ENCODE assay signal across 16 cellular contexts in the genomic region with DNA sequence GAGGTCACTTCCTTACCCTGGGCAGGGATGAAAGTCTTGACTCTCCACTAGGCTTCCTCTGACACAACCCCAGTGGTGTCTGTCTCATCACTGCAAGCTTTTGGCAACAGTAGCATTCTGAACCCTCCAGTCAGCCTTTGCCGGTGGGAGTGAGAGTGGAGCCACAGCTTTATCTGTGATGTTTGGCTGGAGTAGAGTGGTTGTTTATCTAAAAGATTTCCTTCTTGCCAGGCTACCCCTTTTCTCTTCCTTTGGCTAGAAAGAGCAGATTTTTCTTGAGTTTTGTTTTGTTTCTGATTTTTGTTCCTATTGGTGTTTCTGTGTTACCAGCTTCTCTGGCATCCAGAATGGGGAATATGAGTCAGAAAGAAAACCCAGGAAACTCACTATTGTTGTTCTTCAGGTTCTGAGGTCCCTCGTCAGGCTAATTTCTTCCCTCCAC.
DNase-seq lines count a peak whose midpoint lies in the region; TF ChIP-seq lines count a peak whose summit lies in the region.
"Had no signal": no experiment of that assay in that cellular context is flagged by ENCODE, and none has a peak within 500 bp of the region (broad histone marks: within the 10 kb centered on the region; RNA-seq: fewer than 3 reads in every experiment).

No MANE protein-coding gene starts in this region.

- no peak overlapping the region for H2BK120ac ChIP-seq in mesenchymal stem cell (ENCODE audit: low read depth, low read length)

- no peaks in the 10 kb centered on the region for H4K20me1 ChIP-seq in PC-9 (ENCODE audit: insufficient read depth)

- CTCF ChIA-PET in PC-9 (lab: Charles Lee), result interaction anchor here (1.3 kb wide), 1 partner anchor 16 kb away, joined by 4 read pairs; no protein-coding TSS in a partner anchor

- TF ChIP-seq EP300 in suprapubic skin (IDR thresholded peaks at IDR 0.05), result no peak

- POLR2A ChIA-PET in PC-9 (lab: Charles Lee; ENCODE audit: unreplicated experiment), result no interaction called here

- peaks cover 26% of the 10 kb centered on the region for H3K4me1 ChIP-seq in PC-9 (replicated peaks; ENCODE audit: insufficient read depth)
- H3K4me1 ChIP-seq in mesenchymal stem cell (ENCODE audit: control insufficient read depth, insufficient read depth, low read depth, low read length), result peaks cover 6% of the 10 kb centered on the region
- peaks cover under 1% of the 10 kb centered on the region for H3K4me1 ChIP-seq in suprapubic skin
- H3K4me1 ChIP-seq in spleen, result peaks cover 0 to 13% (median 0%) of the 10 kb centered on the region in 6 donors
- H3K4me1 ChIP-seq: SJCRH30 had no signal

- no peak for TF ChIP-seq POLR2A in suprapubic skin (IDR thresholded peaks at IDR 0.05)
- TF ChIP-seq POLR2A in spleen (IDR thresholded peaks at IDR 0.05), result no peak

- no peaks in the 10 kb centered on the region for H3K9me3 ChIP-seq in PC-9 (ENCODE audit: insufficient read depth, low read depth)
- peaks cover 5% of the 10 kb centered on the region for H3K9me3 ChIP-seq in mesenchymal stem cell (ENCODE audit: control insufficient read depth, low read length)
- peaks cover 5% of the 10 kb centered on the region for H3K9me3 ChIP-seq in suprapubic skin
- peaks cover 4 to 27% (median 20%) of the 10 kb centered on the region in 8 donors for H3K9me3 ChIP-seq in spleen
- H3K9me3 ChIP-seq: pancreas had no signal

- peak overlapping the region; percentile 22; the same call in 1 of the 2 replicates for H3K4me3 ChIP-seq in PC-9
- peak overlapping the region in 1 of 2 experiments; percentile 39 for H3K4me3 ChIP-seq in mesenchymal stem cell (ENCODE audit: insufficient read depth in 1 of 2, low read depth in 1 of 2, low read length in 2 of 2)
- no peak overlapping the region for H3K4me3 ChIP-seq in suprapubic skin
- H3K4me3 ChIP-seq in spleen, result no peak overlapping the region
- H3K4me3 ChIP-seq: cardiac muscle cell, pancreas, SJCRH30 had no signal

- H3K23ac ChIP-seq in mesenchymal stem cell (ENCODE audit: low read length in 2 of 2), result peak overlapping the region in 1 of 2 experiments; percentile 83

- H2AK5ac ChIP-seq in mesenchymal stem cell (ENCODE audit: low read length, severe bottlenecking), result peak overlapping the region; percentile 80

- peak overlapping the region; percentile 29; the same call in 1 of the 2 replicates for H2AFZ ChIP-seq in PC-9
- H2AFZ ChIP-seq in mesenchymal stem cell (ENCODE audit: low read depth, low read length), result no peak overlapping the region

- H3K79me1 ChIP-seq in mesenchymal stem cell (replicated peaks; ENCODE audit: low read length, poor library complexity, severe bottlenecking), result no peaks in the 10 kb centered on the region

- H3K36me3 ChIP-seq in PC-9 (ENCODE audit: low read depth), result no peaks in the 10 kb centered on the region
- H3K36me3 ChIP-seq in mesenchymal stem cell (ENCODE audit: control insufficient read depth in 1 of 2, insufficient read depth in 2 of 2, low read depth in 1 of 2, low read length in 2 of 2), result no peaks in the 10 kb centered on the region
- H3K36me3 ChIP-seq in suprapubic skin, result no peaks in the 10 kb centered on the region
- no peaks in the 10 kb centered on the region for H3K36me3 ChIP-seq in spleen
- H3K36me3 ChIP-seq: cardiac muscle cell, pancreas, SJCRH30 had no signal

- no peak overlapping the region for H2BK12ac ChIP-seq in mesenchymal stem cell (ENCODE audit: low read length in 2 of 2)

- peak overlapping the region; percentile 72 for H4K8ac ChIP-seq in mesenchymal stem cell (ENCODE audit: low read length)

- peak overlapping the region in 1 of 2 experiments; percentile 70 for H3K18ac ChIP-seq in mesenchymal stem cell (ENCODE audit: low read depth in 1 of 2, low read length in 2 of 2)

- BruUV-seq in PC-9 (replicated peaks; lab: Mats Ljungman, UMichigan), result no TSS peak

- no peaks in the 10 kb centered on the region for H3K27me3 ChIP-seq in PC-9 (ENCODE audit: insufficient read depth, low read depth)
- H3K27me3 ChIP-seq in mesenchymal stem cell (ENCODE audit: control insufficient read depth in 1 of 2, insufficient read depth in 1 of 2, low read length in 2 of 2), result no peaks in the 10 kb centered on the region
- H3K27me3 ChIP-seq in suprapubic skin, result no peaks in the 10 kb centered on the region
- no peaks in the 10 kb centered on the region for H3K27me3 ChIP-seq in spleen (replicated peaks in 1 of 7)
- H3K27me3 ChIP-seq: cardiac muscle cell, pancreas, SJCRH30 had no signal

- TF ChIP-seq CTCF in C4-2B (conservative IDR thresholded peaks at IDR 0.05) (no peak), PC-9 (conservative IDR thresholded peaks at IDR 0.05) (no peak), suprapubic skin (IDR thresholded peaks at IDR 0.05) (no peak), spleen (IDR thresholded peaks at IDR 0.05 in 8 of 11, conservative IDR thresholded peaks at IDR 0.05 in 3 of 11) (no peak)

- H3K14ac ChIP-seq in mesenchymal stem cell (ENCODE audit: low read length in 2 of 2), result no peak overlapping the region

- H2BK15ac ChIP-seq in mesenchymal stem cell (ENCODE audit: low read depth, poor library complexity, severe bottlenecking), result peak overlapping the region; percentile 23

- peak overlapping the region; percentile 62 for H3K4me2 ChIP-seq in PC-9
- no peak overlapping the region for H3K4me2 ChIP-seq in mesenchymal stem cell (ENCODE audit: low read length, poor library complexity, severe bottlenecking)

- intact Hi-C loops in PC-9 (cut with micrococcal nuclease; ENCODE audit: unreplicated experiment), result loop anchor here (2.0 kb wide), 1 partner anchor 100 kb away; no protein-coding TSS in a partner anchor
- intact Hi-C loops in spleen (cut with DNase I; ENCODE audit: low total_unique reads), result no loop called here

- no peak overlapping the region for H3K4ac ChIP-seq in mesenchymal stem cell (ENCODE audit: low read depth in 1 of 2, low read length in 2 of 2)

- H3K9ac ChIP-seq in mesenchymal stem cell (ENCODE audit: low read length), result peak overlapping the region; percentile 77

- peaks cover 26% of the 10 kb centered on the region for H3F3A ChIP-seq in PC-9 (ENCODE audit: insufficient read depth, low read depth)

- no peak overlapping the region for H4K91ac ChIP-seq in mesenchymal stem cell (ENCODE audit: low read length)

- H2BK5ac ChIP-seq in mesenchymal stem cell (ENCODE audit: low read depth, low read length, poor library complexity, severe bottlenecking), result no peak overlapping the region

- H3K9me2 ChIP-seq in PC-9 (ENCODE audit: insufficient read depth), result no peaks in the 10 kb centered on the region

- DNase-seq in PC-9 (peak; percentile 17 to 72), dedifferentiated amniotic fluid mesenchymal stem cell (ENCODE audit: extremely low spot score) (peak; percentile 22), mesenchymal stem cell (peak; percentile 56), suprapubic skin (ENCODE audit: low spot score in 2 of 2) (no peak), NCI-H526 (lab: John Stamatoyannopoulos, UW) (no peak), spleen (no peak)
- no peak for DNase-seq in activated CD4-positive, alpha-beta T cell treated with anti-CD3 and anti-CD28 coated beads for 4 hours
- DNase-seq: activated B cell treated with CpG ODN at 0.5 μM for 24 hours; activated T-cell treated with anti-CD3 and anti-CD28 coated beads, Interleukin-2, amount 50 U/mL, for 72 hours; NCI-H146; NCI-H82; pancreas; SJCRH30; stimulated activated CD4-positive, alpha-beta T cell treated with anti-CD3 and anti-CD28 coated beads, Interleukin-1b, Interleukin-23, amount 100 ng/mL, for 48 hours had no signal

- no peaks in the 10 kb centered on the region for H3K79me2 ChIP-seq in PC-9 (ENCODE audit: low read depth)

- WGBS in mesenchymal stem cell, result 29% methylated on average over 1 of the region's 2 CpGs
- WGBS in suprapubic skin, result 65% methylated on average over 2 of the region's 2 CpGs
- WGBS in spleen, 5 donors, result 78 to 88% (median 84%) methylated on average over 2 of the region's 2 CpGs

- H3K27ac ChIP-seq in C4-2B (peak overlapping the region; percentile 59), PC-9 (peak overlapping the region; percentile 72), mesenchymal stem cell (ENCODE audit: low read length, poor library complexity, severe bottlenecking) (peak overlapping the region; percentile 68), suprapubic skin (no peak overlapping the region), spleen (no peak overlapping the region)
- H3K27ac ChIP-seq: cardiac muscle cell, pancreas, SJCRH30 had no signal

Comparison
In these comparisons a context has a peak if more than half of its experiments do, and no peak if none do; other contexts are left out.
1. H3K27ac ChIP-seq: peak in C4-2B (single experiment), PC-9 (single experiment) and mesenchymal stem cell (single experiment); none in suprapubic skin (single experiment) and spleen (0 of 8).
2. DNase-seq: peak in PC-9 (2 of 2), dedifferentiated amniotic fluid mesenchymal stem cell (single experiment) and mesenchymal stem cell (single experiment); none in activated CD4-positive, alpha-beta T cell treated with anti-CD3 and anti-CD28 coated beads for 4 hours (0 of 2), suprapubic skin (0 of 2), NCI-H526 (0 of 2) and spleen (single experiment).